1 cellular context compared by ENCODE assay signal in genomic region chr15:85759391-85759790, GRCh38.
TF ChIP-seq lines count a peak whose summit lies in the region.

No MANE protein-coding gene starts in this region.

TF ChIP-seq in SK-N-SH treated with all-trans-retinoic acid at 6 μM for 48 hours, 23 proteins besides CTCF, POLR2A, EP300 and RAD21 (continued from another document):
- TF ChIP-seq CREB5 (CRISPR knock-in tag; IDR thresholded peaks at IDR 0.05; ENCODE audit: low read depth) (no peak), TSHZ2 (CRISPR knock-in tag; IDR thresholded peaks at IDR 0.05) (no peak), PATZ1 (CRISPR knock-in tag; IDR thresholded peaks at IDR 0.05; ENCODE audit: borderline replicate concordance) (no peak), ZNF565 (CRISPR knock-in tag; conservative IDR thresholded peaks at IDR 0.05; ENCODE audit: low read depth) (no peak), BACH2 (CRISPR knock-in tag; IDR thresholded peaks at IDR 0.05; ENCODE audit: borderline replicate concordance) (no peak), ZFP30 (CRISPR knock-in tag; IDR thresholded peaks at IDR 0.05) (no peak)
